ENCODE assay signal across 9 cellular contexts in genomic region chr5:1555011-1555807, GRCh38. TPM values are rescaled to one million over a fixed set of nuclear protein-coding genes. Genes with fewer than 3 reads are reported as not detected.
DNase-seq lines count a peak whose midpoint lies in the region; ATAC-seq and TF ChIP-seq lines count a peak whose summit lies in the region.
"Had no signal": no experiment of that assay in that cellular context is flagged by ENCODE, and none has a peak within 500 bp of the region (broad histone marks: within the 10 kb centered on the region; RNA-seq: fewer than 3 reads in every experiment).

No MANE protein-coding gene starts in this region.

- no peak overlapping the region for H3K4me3 Mint-ChIP-seq in activated T-cell treated with anti-CD3 and anti-CD28 coated beads, Interleukin-2, amount 50 U/mL, for 72 hours

- no peaks in the 10 kb centered on the region for H3K9me3 Mint-ChIP-seq in activated T-cell treated with anti-CD3 and anti-CD28 coated beads, Interleukin-2, amount 50 U/mL, for 72 hours

- TF ChIP-seq CTCF in fibroblast of pulmonary artery (IDR thresholded peaks at IDR 0.05; ENCODE audit: low read length, missing control alignments) (no peak), spleen (IDR thresholded peaks at IDR 0.05 in 8 of 11, conservative IDR thresholded peaks at IDR 0.05 in 3 of 11) (no peak)

- H3K36me3 Mint-ChIP-seq in activated T-cell treated with anti-CD3 and anti-CD28 coated beads, Interleukin-2, amount 50 U/mL, for 72 hours (ENCODE audit: insufficient read depth in 2 of 2): no peaks in the 10 kb centered on the region

- no peak overlapping the region for H3K27ac ChIP-seq in spleen
- H3K27ac ChIP-seq: prostate gland had no signal

- H3K9me3 ChIP-seq in spleen: peaks cover 0 to 5% (median 0%) of the 10 kb centered on the region in 8 donors
- H3K9me3 ChIP-seq: prostate gland had no signal

- H3K4me1 Mint-ChIP-seq in activated T-cell treated with anti-CD3 and anti-CD28 coated beads, Interleukin-2, amount 50 U/mL, for 72 hours (ENCODE audit: low read depth): peaks cover 7% of the 10 kb centered on the region

- H3K4me3 ChIP-seq in fibroblast of pulmonary artery (replicated peaks; ENCODE audit: low read depth, low read length) (no peak overlapping the region), spleen (no peak overlapping the region)
- H3K4me3 ChIP-seq: prostate gland had no signal

- TF ChIP-seq POLR2A in spleen (IDR thresholded peaks at IDR 0.05): no peak

- WGBS in spleen, 5 donors: 53 to 74% (median 56%) methylated on average over 20 to 28 of the region's 28 CpGs

- H3K36me3 ChIP-seq in spleen: no peaks in the 10 kb centered on the region
- H3K36me3 ChIP-seq: prostate gland had no signal

- peak; percentile 48 for DNase-seq in 8988T
- DNase-seq in GOT3 (lab: John Stamatoyannopoulos, UW): peak; percentile 26
- peak; percentile 78 for DNase-seq in RPMI7951 (ENCODE audit: low read depth)
- DNase-seq in fibroblast of pulmonary artery (ENCODE audit: low read depth): peak; percentile 71
- DNase-seq in NCI-H524 (lab: John Stamatoyannopoulos, UW): no peak
- DNase-seq in activated T-cell treated with anti-CD3 and anti-CD28 coated beads, Interleukin-2, amount 50 U/mL, for 72 hours: no peak
- no peak for DNase-seq in spleen
- no peak for DNase-seq in retina

- H3K27me3 ChIP-seq in spleen (replicated peaks in 1 of 7): peaks cover 0 to 32% (median 0%) of the 10 kb centered on the region in 7 donors

- H3K27me3 Mint-ChIP-seq in activated T-cell treated with anti-CD3 and anti-CD28 coated beads, Interleukin-2, amount 50 U/mL, for 72 hours (ENCODE audit: low read depth): no peaks in the 10 kb centered on the region

- intact Hi-C loops in spleen (cut with DNase I; ENCODE audit: low total_unique reads): no loop called here

- peaks cover 0 to 11% (median 4%) of the 10 kb centered on the region in 6 donors for H3K4me1 ChIP-seq in spleen
- H3K4me1 ChIP-seq: prostate gland had no signal

- H3K27ac Mint-ChIP-seq in activated T-cell treated with anti-CD3 and anti-CD28 coated beads, Interleukin-2, amount 50 U/mL, for 72 hours: no peak overlapping the region

- ATAC-seq in activated T-cell treated with anti-CD3 and anti-CD28 coated beads, Interleukin-2, amount 50 U/mL, for 72 hours (replicated peaks in 1 of 2): no peak

RNA-seq across cellular contexts. Expression of gene LPCAT1, which starts 31.4 kb away (rescaled TPM):
- total RNA-seq in RPMI7951 (2014; rRNA removed; shearing (Covaris generic)): 12.3 and 15.0 TPM in 2 replicates
- total RNA-seq in activated T-cell treated with anti-CD3 and anti-CD28 coated beads, Interleukin-2, amount 50 U/mL, for 72 hours: 10 to 100 TPM; 31.3 to 37.7 TPM
- total RNA-seq in spleen: 100 to 1,000 TPM; 126 to 322 (median 223) TPM
- polyA plus RNA-seq in spleen: 100 to 1,000 TPM in 1 of 3 donors, 10 to 100 TPM in 2; 52.2 to 123 (median 94.8) TPM

Comparison
In these comparisons a context has a peak if more than half of its experiments do, and no peak if none do; other contexts are left out.
1. DNase-seq: peak in 8988T (single experiment), GOT3 (single experiment), RPMI7951 (single experiment) and fibroblast of pulmonary artery (single experiment); none in NCI-H524 (0 of 2), activated T-cell treated with anti-CD3 and anti-CD28 coated beads, Interleukin-2, amount 50 U/mL, for 72 hours (0 of 2), spleen (single experiment) and retina (single experiment).